In the genomic region with DNA sequence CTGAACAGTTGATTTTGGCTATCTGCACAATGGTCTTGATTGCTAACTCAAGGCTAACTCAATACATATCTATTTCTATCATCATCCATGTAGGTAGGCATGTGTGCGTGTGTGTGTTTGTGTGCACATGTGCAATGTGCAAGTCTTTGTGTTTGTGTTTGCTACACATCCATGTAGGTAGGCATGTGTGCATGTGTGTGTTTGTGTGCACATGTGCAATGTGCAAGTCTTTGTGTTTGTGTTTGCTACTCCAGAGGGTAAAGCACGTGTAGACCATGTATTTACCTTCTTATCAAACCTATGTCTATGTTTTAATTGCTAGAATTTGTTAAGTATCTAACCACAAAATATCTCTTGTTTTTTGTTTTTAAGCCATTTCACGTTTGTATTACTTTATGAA, we compare ENCODE assay signal across 30 cellular contexts.
"Had no signal": no experiment of that assay in that cellular context is flagged by ENCODE, and none has a peak within 500 bp of the region (broad histone marks: within the 10 kb centered on the region; RNA-seq: fewer than 3 reads in every experiment).

No MANE protein-coding gene starts in this region.

- ATAC-seq: activated CD8-positive, alpha-beta T cell treated with anti-CD3 and anti-CD28 coated beads for 36 hours; activated naive CD8-positive, alpha-beta T cell treated with anti-CD3 and anti-CD28 coated beads, Interleukin-2, amount 50 U/mL, for 24 hours; activated T-cell treated with anti-CD3 and anti-CD28 coated beads, Interleukin-2, amount 50 U/mL, for 4 hours; activated T-cell treated with anti-CD3 and anti-CD28 coated beads, Interleukin-2, amount 50 U/mL, for 72 hours had no signal

- H3K36me3 ChIP-seq: ascending aorta, cardiac muscle cell had no signal

- H3K27ac ChIP-seq: ascending aorta, cardiac muscle cell, VCaP had no signal

- FAIRE-seq: bronchial epithelial cell, TTC549 had no signal

- DNase-seq: activated B cell treated with CpG ODN at 0.5 μM for 24 hours; activated CD4-positive, alpha-beta memory T cell treated with anti-CD3 and anti-CD28 coated beads for 36 hours; activated CD4-positive, alpha-beta T cell treated with anti-CD3 and anti-CD28 coated beads for 4 hours; activated CD4-positive, alpha-beta T cell treated with anti-CD3 and anti-CD28 coated beads, Interleukin-2, amount 10 ng/mL, durations not matched to agents 24 days and 14 days; activated CD4-positive, alpha-beta T cell treated with anti-CD3 and anti-CD28 coated beads, Interleukin-2, amount 50 U/mL, for 1 hour; activated CD4-positive, alpha-beta T cell treated with anti-CD3 and anti-CD28 coated beads, Interleukin-2, amount 50 U/mL, for 4 hours; activated CD4-positive, CD25-positive, alpha-beta regulatory T cell treated with anti-CD3 and anti-CD28 coated beads, Interleukin-2, amount 50 U/mL, for 72 hours; activated CD8-positive, alpha-beta memory T cell treated with anti-CD3 and anti-CD28 coated beads, Interleukin-2, amount 50 U/mL, for 4 hours; activated CD8-positive, alpha-beta T cell treated with anti-CD3 and anti-CD28 coated beads for 36 hours; activated effector memory CD4-positive, alpha-beta T cell treated with Interleukin-2 at 50 U/mL for 16 hours; activated gamma-delta T cell; activated naive CD4-positive, alpha-beta T cell treated with anti-CD3 and anti-CD28 coated beads, Interleukin-2, amount 10 ng/mL, durations not matched to agents 7 days and 5 days; activated naive CD4-positive, alpha-beta T cell treated with Interleukin-2 at 50 U/mL for 16 hours; activated naive CD8-positive, alpha-beta T cell treated with anti-CD3 and anti-CD28 coated beads, Interleukin-2, amount 10 ng/mL, durations not matched to agents 7 days and 5 days; activated naive CD8-positive, alpha-beta T cell treated with anti-CD3 and anti-CD28 coated beads, Interleukin-2, amount 50 U/mL, for 24 hours; activated T-cell treated with anti-CD3 and anti-CD28 coated beads for 4 hours; activated T-cell treated with anti-CD3 and anti-CD28 coated beads, Interleukin-2, amount 50 U/mL, for 1 hour; activated T-cell treated with anti-CD3 and anti-CD28 coated beads, Interleukin-2, amount 50 U/mL, for 4 hours; activated T-cell treated with anti-CD3 and anti-CD28 coated beads, Interleukin-2, amount 50 U/mL, for 72 hours; amygdala; anterior cingulate cortex; caudate nucleus; cerebellar nuclear complex; T-helper 2 cell; T-helper 9 cell had no signal

- H3K4me1 ChIP-seq: ascending aorta had no signal

- H3K4me3 ChIP-seq: ascending aorta, cardiac muscle cell had no signal

- H3K27me3 ChIP-seq: ascending aorta, cardiac muscle cell had no signal

- H3K9me3 ChIP-seq: ascending aorta had no signal
